Comparison of ENCODE assay signal across 8 cellular contexts in the genomic region with DNA sequence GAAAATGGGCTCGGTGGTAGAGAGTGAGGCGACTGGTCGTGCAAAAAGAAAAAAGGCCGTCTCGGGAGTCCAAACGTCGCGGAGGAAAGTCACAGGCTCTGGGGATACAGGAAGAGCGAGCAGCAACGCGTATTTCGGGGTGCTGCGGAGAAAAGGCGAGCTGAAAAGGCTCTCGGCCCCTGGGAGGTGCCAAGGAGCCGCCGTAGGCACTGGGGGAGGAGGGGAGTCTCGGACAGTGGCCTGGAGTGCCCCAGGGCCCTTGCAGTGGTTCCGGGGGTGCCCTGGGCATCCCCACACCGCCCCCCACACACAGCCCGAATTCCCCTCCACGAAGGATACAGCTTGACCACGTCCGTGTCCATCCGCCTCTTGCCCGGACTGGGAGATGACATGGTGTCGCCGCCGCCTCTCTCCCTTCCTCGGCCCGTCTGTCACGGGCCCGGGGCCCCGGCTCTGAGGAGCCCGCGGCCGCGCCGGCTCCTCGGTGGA. TPM values are rescaled to one million over a fixed set of nuclear protein-coding genes. Genes with fewer than 3 reads are reported as not detected.
DNase-seq lines count a peak whose midpoint lies in the region; ATAC-seq, FAIRE-seq and TF ChIP-seq lines count a peak whose summit lies in the region.

No MANE protein-coding gene starts in this region.

- no peak overlapping the region for H2AFZ ChIP-seq in HepG2 (ENCODE audit: low read length)

- H3K27ac Mint-ChIP-seq in T-helper 1 cell treated with Interleukin-12 subunit alpha and Interleukin-12 subunit beta and Interleukin-4 antibody, amounts not matched to agents 30 μg/mL and 1 μg/mL, for 36 hours, result peak overlapping the region; percentile 96

- no peaks in the 10 kb centered on the region for H3K9me3 ChIP-seq in BLaER1 treated with 17β-estradiol and CSF1 and Interleukin-3, amounts not matched to agents 10 nM and 100 nM (replicated peaks in 1 of 11)
- no peaks in the 10 kb centered on the region for H3K9me3 ChIP-seq in HepG2 (ENCODE audit: low read length)

- no peak overlapping the region for H3K4me3 Mint-ChIP-seq in T-helper 1 cell treated with Interleukin-12 subunit alpha and Interleukin-12 subunit beta and Interleukin-4 antibody, amounts not matched to agents 30 μg/mL and 1 μg/mL, for 36 hours

- no peak for FAIRE-seq in HepG2 (lab: Jason Lieb, UNC)

- BruUV-seq in HepG2 (replicated peaks; lab: Mats Ljungman, UMichigan), result no TSS peak

- peaks cover 31 to 46% (median 34%) of the 10 kb centered on the region in 10 experiments for H3K4me1 ChIP-seq in BLaER1 treated with 17β-estradiol and CSF1 and Interleukin-3, amounts not matched to agents 10 nM and 100 nM
- peaks cover 29% of the 10 kb centered on the region for H3K4me1 ChIP-seq in HepG2 (ENCODE audit: insufficient read depth, low read length)

- peak overlapping the region; percentile 88 to 98 (median 93) for H3K27ac ChIP-seq in BLaER1 treated with 17β-estradiol and CSF1 and Interleukin-3, amounts not matched to agents 10 nM and 100 nM
- H3K27ac ChIP-seq in HepG2 (ENCODE audit: extremely low read length, insufficient read depth, low read length), result peak overlapping the region; percentile 92

- TF ChIP-seq EP300 in HepG2 (IDR thresholded peaks at IDR 0.05; ENCODE audit: low read depth in 2 of 2, low read length in 2 of 2) (no peak), HepG2 (CRISPR knock-in tag; IDR thresholded peaks at IDR 0.05; ENCODE audit: borderline replicate concordance) (no peak)

- no peaks in the 10 kb centered on the region for H3K27me3 ChIP-seq in BLaER1 treated with 17β-estradiol and CSF1 and Interleukin-3, amounts not matched to agents 10 nM and 100 nM
- no peaks in the 10 kb centered on the region; a peak in 1 of 5 replicates for H3K27me3 ChIP-seq in HepG2 (ENCODE audit: control insufficient read depth in 1 of 2, insufficient read depth in 2 of 2, low read length in 2 of 2)

- peak overlapping the region; percentile 87 to 100 (median 97) for H3K4me3 ChIP-seq in BLaER1 treated with 17β-estradiol and CSF1 and Interleukin-3, amounts not matched to agents 10 nM and 100 nM
- peak overlapping the region; percentile 85 for H3K4me3 ChIP-seq in choroid plexus epithelial cell (ENCODE audit: low read depth, low read length)
- H3K4me3 ChIP-seq in HepG2 (replicated peaks in 1 of 3; ENCODE audit: insufficient read depth in 1 of 3, low read depth in 2 of 3, low read length in 3 of 3), result peak overlapping the region; percentile 86 to 94 (median 87)

- no peaks in the 10 kb centered on the region for H3K27me3 Mint-ChIP-seq in T-helper 1 cell treated with Interleukin-12 subunit alpha and Interleukin-12 subunit beta and Interleukin-4 antibody, amounts not matched to agents 30 μg/mL and 1 μg/mL, for 36 hours (ENCODE audit: low read depth)

- peak; percentile 4 for ATAC-seq in GM19043 (IDR thresholded peaks at IDR 0.05; ENCODE audit: low read depth, unreplicated experiment)
- ATAC-seq in HG03280 (IDR thresholded peaks at IDR 0.05; ENCODE audit: unreplicated experiment), result peak; percentile 21
- peak; percentile 14 for ATAC-seq in HepG2

- peaks cover 46% of the 10 kb centered on the region for H3K79me2 ChIP-seq in HepG2 (ENCODE audit: insufficient read depth, low read length)

- POLR2A ChIA-PET in HepG2 (lab: Yijun Ruan, JAX), result interaction anchor here (1.0 to 1.2 kb wide), 2 partner anchors 18 to 57 kb away, joined by 4 to 5 read pairs; no protein-coding TSS in a partner anchor

- TF ChIP-seq POLR2A in HepG2 (IDR thresholded peaks at IDR 0.05; ENCODE audit: insufficient read depth in 1 of 2, low read depth in 2 of 2, low read length in 2 of 2), result 0 out of 4 replicates have a peak, but pooled peaks of 1 of the 2 experiments have one; percentile 6

- H4K20me1 ChIP-seq in BLaER1 treated with 17β-estradiol and CSF1 and Interleukin-3, amounts not matched to agents 10 nM and 100 nM, result peaks cover 10 to 41% (median 21%) of the 10 kb centered on the region in 11 experiments; a peak in 20 of 22 replicates
- peaks cover 10% of the 10 kb centered on the region for H4K20me1 ChIP-seq in HepG2 (ENCODE audit: insufficient read depth, low read length)

- H3K9me3 Mint-ChIP-seq in T-helper 1 cell treated with Interleukin-12 subunit alpha and Interleukin-12 subunit beta and Interleukin-4 antibody, amounts not matched to agents 30 μg/mL and 1 μg/mL, for 36 hours, result no peaks in the 10 kb centered on the region

- H3K9ac ChIP-seq in BLaER1 treated with 17β-estradiol and CSF1 and Interleukin-3, amounts not matched to agents 10 nM and 100 nM, result peak overlapping the region; percentile 92 to 99 (median 97)
- H3K9ac ChIP-seq in HepG2 (ENCODE audit: insufficient read depth, low read depth, low read length), result peak overlapping the region; percentile 90

- 2% methylated on average over 17 of the region's 40 CpGs for WGBS in HepG2 (ENCODE audit: low lambda C conversion rate)

- peaks cover 4% of the 10 kb centered on the region for H3K4me1 Mint-ChIP-seq in T-helper 1 cell treated with Interleukin-12 subunit alpha and Interleukin-12 subunit beta and Interleukin-4 antibody, amounts not matched to agents 30 μg/mL and 1 μg/mL, for 36 hours (ENCODE audit: low read depth)

- DNase-seq in choroid plexus epithelial cell (ENCODE audit: low read depth) (peak; percentile 31), HepG2 (ENCODE audit: low spot score) (no peak), NCI-H2227 treated with DMSO at 0.1 percent for 48 hours (lab: John Stamatoyannopoulos, UW) (no peak)
- peak; percentile 6 to 8 for DNase-seq in stimulated activated CD8-positive, alpha-beta memory T cell treated with anti-CD3 and anti-CD28 coated beads, Interleukin-2, amount 100 ng/mL, for 48 hours (ENCODE audit: low read depth in 2 of 2)

- peak overlapping the region; percentile 90 to 100 (median 96) for H3K4me2 ChIP-seq in BLaER1 treated with 17β-estradiol and CSF1 and Interleukin-3, amounts not matched to agents 10 nM and 100 nM
- peak overlapping the region; percentile 76 for H3K4me2 ChIP-seq in HepG2 (ENCODE audit: low read depth, low read length)

- intact Hi-C loops in HepG2 (cut with micrococcal nuclease; ENCODE audit: unreplicated experiment), result loop anchor here (5.0 kb wide), 1 partner anchor 120 kb away; no protein-coding TSS in a partner anchor

- in situ Hi-C loops in HepG2 (cut with HindIII; ENCODE audit: extremely low pct_ligation_motif_present, low pct_unique_long_range_greater_than_20kb), result no loop called here

- peaks cover 1% of the 10 kb centered on the region for H3K36me3 Mint-ChIP-seq in T-helper 1 cell treated with Interleukin-12 subunit alpha and Interleukin-12 subunit beta and Interleukin-4 antibody, amounts not matched to agents 30 μg/mL and 1 μg/mL, for 36 hours (ENCODE audit: low read depth)

- H3K36me3 ChIP-seq in BLaER1 treated with 17β-estradiol and CSF1 and Interleukin-3, amounts not matched to agents 10 nM and 100 nM, result peaks cover 0 to 11% (median 0%) of the 10 kb centered on the region in 11 experiments; a peak in 5 of 22 replicates
- H3K36me3 ChIP-seq in HepG2 (replicated peaks in 1 of 2; ENCODE audit: control insufficient read depth in 1 of 2, insufficient read depth in 2 of 2, low read length in 2 of 2), result no peaks in the 10 kb centered on the region

- TF ChIP-seq CTCF in choroid plexus epithelial cell (conservative IDR thresholded peaks at IDR 0.05; ENCODE audit: low read depth, low read length) (no peak), HepG2 (CRISPR knock-in tag; IDR thresholded peaks at IDR 0.05) (peak; percentile 26; the same call in 1 of the 2 replicates)

- CTCF ChIA-PET in HepG2 (lab: Yijun Ruan, JAX; ENCODE audit: low intra/inter-chr PET ratio, low total read pairs), result no interaction called here

- no peak for TF ChIP-seq RAD21 in HepG2 (CRISPR knock-in tag; IDR thresholded peaks at IDR 0.05)

TF ChIP-seq in HepG2, 621 proteins besides CTCF, POLR2A, EP300 and RAD21 (continues in another document):
- no peak for TF ChIP-seq ZNF720 (CRISPR knock-in tag; IDR thresholded peaks at IDR 0.05)
- no peak for TF ChIP-seq ATAD3A (CRISPR knock-in tag; IDR thresholded peaks at IDR 0.05)
- TF ChIP-seq FOXK1 (CRISPR knock-in tag; IDR thresholded peaks at IDR 0.05; ENCODE audit: borderline replicate concordance, low read depth), result 0 out of 2 replicates have a peak, but pooled peaks have one; percentile 2
- TF ChIP-seq, protein P1, sequence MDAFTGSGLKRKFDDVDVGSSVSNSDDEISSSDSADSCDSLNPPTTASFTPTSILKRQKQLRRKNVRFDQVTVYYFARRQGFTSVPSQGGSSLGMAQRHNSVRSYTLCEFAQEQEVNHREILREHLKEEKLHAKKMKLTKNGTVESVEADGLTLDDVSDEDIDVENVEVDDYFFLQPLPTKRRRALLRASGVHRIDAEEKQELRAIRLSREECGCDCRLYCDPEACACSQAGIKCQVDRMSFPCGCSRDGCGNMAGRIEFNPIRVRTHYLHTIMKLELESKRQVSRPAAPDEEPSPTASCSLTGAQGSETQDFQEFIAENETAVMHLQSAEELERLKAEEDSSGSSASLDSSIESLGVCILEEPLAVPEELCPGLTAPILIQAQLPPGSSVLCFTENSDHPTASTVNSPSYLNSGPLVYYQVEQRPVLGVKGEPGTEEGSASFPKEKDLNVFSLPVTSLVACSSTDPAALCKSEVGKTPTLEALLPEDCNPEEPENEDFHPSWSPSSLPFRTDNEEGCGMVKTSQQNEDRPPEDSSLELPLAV (CRISPR knock-in tag; conservative IDR thresholded peaks at IDR 0.05; ENCODE audit: low read depth), result no peak

RNA-seq across cellular contexts. Expression of a gene that starts 0.6 kb away (rescaled TPM):
- total RNA-seq in HepG2 (2016; rRNA removed; fragmentation: Illumina TruSeq; extraction: Trizol), result 15.5 and 18.7 TPM in 2 replicates
- total RNA-seq in HepG2 (2016; cell fraction: cytosol; rRNA removed; fragmentation: Illumina TruSeq; extraction: Trizol; ENCODE audit: low read depth), result 1.3 and 1.9 TPM in 2 replicates
- 15.7 and 16.2 TPM in 2 replicates for total RNA-seq in HepG2 (2016; cell fraction: insoluble cytoplasmic fraction; rRNA removed; fragmentation: Illumina TruSeq; extraction: Trizol)
- 6.7 and 8.2 TPM in 2 replicates for total RNA-seq in HepG2 (2016; cell fraction: membrane; rRNA removed; fragmentation: Illumina TruSeq; extraction: Trizol)
- 17.1 and 18.4 TPM in 2 replicates for total RNA-seq in HepG2 (2016; cell fraction: nucleus; rRNA removed; fragmentation: Illumina TruSeq; extraction: Trizol)
- polyA plus RNA-seq in HepG2 (2011; rRNA removed), result 40.1 and 43.7 TPM in 2 replicates
- 13.5 and 24.5 TPM in 2 replicates for polyA plus RNA-seq in HepG2 (2011; cell fraction: cytosol; rRNA removed)
- polyA plus RNA-seq in HepG2 (2011; cell fraction: nucleus; rRNA removed), result 22.5 and 32.8 TPM in 2 replicates
- 50.8 and 52.0 TPM in 2 replicates for polyA plus RNA-seq in HepG2 (2012)
- polyA plus RNA-seq in HepG2 (2016; cell fraction: cytosol; fragmentation: Illumina TruSeq; extraction: Trizol; ENCODE audit: low read depth), result 1.9 TPM in 2 replicates
- 17.0 and 20.2 TPM in 2 replicates for polyA plus RNA-seq in HepG2 (2016; cell fraction: insoluble cytoplasmic fraction; fragmentation: Illumina TruSeq; extraction: Trizol; ENCODE audit: low read depth)
- polyA plus RNA-seq in HepG2 (2016; cell fraction: membrane; fragmentation: Illumina TruSeq; extraction: Trizol; ENCODE audit: low read depth), result 3.6 and 3.8 TPM in 2 replicates
- polyA plus RNA-seq in HepG2 (2016; cell fraction: nucleus; fragmentation: Illumina TruSeq; extraction: Trizol; ENCODE audit: insufficient read depth, low read depth), result 20.8 TPM in 2 replicates
- 21.8 and 29.4 TPM in 2 replicates for polyA minus RNA-seq in HepG2 (2011; rRNA and poly(A)+ RNA removed; ENCODE audit: low replicate concordance)
- 24.0 and 36.2 TPM in 2 replicates for polyA minus RNA-seq in HepG2 (2011; cell fraction: cytosol; rRNA and poly(A)+ RNA removed)
- polyA minus RNA-seq in HepG2 (2011; cell fraction: nucleus; rRNA and poly(A)+ RNA removed), result 60.9 and 63.9 TPM in 2 replicates

Comparison
In these comparisons a context has a peak if more than half of its experiments do, and no peak if none do; other contexts are left out.
1. DNase-seq: peak in choroid plexus epithelial cell (single experiment) and stimulated activated CD8-positive, alpha-beta memory T cell treated with anti-CD3 and anti-CD28 coated beads, Interleukin-2, amount 100 ng/mL, for 48 hours (2 of 2); none in HepG2 (single experiment) and NCI-H2227 treated with DMSO at 0.1 percent for 48 hours (single experiment).
2. Peak in every context shown above with its lines, with median percentiles within 50 percentile points of each other: H3K4me3 ChIP-seq and ATAC-seq.